In the genomic region with DNA sequence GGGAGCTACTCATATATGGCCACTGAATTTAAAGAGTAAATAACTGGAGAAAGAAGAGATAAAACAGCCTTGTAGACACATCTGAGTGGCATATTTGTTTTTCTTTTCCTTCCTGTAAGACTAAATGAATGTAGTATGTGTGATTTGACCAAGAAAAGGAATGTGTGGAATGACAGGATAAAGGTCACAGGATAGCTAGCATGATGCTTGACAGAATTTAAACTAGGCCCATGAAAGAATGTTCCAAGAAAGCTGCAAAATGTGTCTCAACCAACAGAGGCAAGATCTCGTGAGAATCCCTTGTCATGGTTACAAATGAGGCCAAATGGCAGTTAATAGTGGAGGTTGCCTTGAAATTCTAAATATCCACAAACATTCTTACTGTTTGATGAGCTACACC, we compare ENCODE assay signal across 1 cellular context.
TF ChIP-seq lines count a peak whose summit lies in the region.

No MANE protein-coding gene starts in this region.

TF ChIP-seq in IMR-90, 13 proteins besides CTCF, POLR2A, EP300 and RAD21 (continued from another document):
- TF ChIP-seq, protein P1, sequence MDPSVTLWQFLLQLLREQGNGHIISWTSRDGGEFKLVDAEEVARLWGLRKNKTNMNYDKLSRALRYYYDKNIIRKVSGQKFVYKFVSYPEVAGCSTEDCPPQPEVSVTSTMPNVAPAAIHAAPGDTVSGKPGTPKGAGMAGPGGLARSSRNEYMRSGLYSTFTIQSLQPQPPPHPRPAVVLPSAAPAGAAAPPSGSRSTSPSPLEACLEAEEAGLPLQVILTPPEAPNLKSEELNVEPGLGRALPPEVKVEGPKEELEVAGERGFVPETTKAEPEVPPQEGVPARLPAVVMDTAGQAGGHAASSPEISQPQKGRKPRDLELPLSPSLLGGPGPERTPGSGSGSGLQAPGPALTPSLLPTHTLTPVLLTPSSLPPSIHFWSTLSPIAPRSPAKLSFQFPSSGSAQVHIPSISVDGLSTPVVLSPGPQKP (IDR thresholded peaks at IDR 0.05; ENCODE audit: borderline replicate concordance, low read depth, low read length): no peak
- TF ChIP-seq FOS (IDR thresholded peaks at IDR 0.05; ENCODE audit: low read depth, low read length) (no peak), CHD1 (IDR thresholded peaks at IDR 0.05; ENCODE audit: low read depth, low read length) (no peak), MXI1 (IDR thresholded peaks at IDR 0.05; ENCODE audit: borderline replicate concordance, low read depth, low read length) (no peak)
- TF ChIP-seq, protein P2, sequence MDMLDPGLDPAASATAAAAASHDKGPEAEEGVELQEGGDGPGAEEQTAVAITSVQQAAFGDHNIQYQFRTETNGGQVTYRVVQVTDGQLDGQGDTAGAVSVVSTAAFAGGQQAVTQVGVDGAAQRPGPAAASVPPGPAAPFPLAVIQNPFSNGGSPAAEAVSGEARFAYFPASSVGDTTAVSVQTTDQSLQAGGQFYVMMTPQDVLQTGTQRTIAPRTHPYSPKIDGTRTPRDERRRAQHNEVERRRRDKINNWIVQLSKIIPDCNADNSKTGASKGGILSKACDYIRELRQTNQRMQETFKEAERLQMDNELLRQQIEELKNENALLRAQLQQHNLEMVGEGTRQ (IDR thresholded peaks at IDR 0.05; ENCODE audit: low read depth, low read length): no peak
